ENCODE assay signal across 8 cellular contexts in the genomic region with DNA sequence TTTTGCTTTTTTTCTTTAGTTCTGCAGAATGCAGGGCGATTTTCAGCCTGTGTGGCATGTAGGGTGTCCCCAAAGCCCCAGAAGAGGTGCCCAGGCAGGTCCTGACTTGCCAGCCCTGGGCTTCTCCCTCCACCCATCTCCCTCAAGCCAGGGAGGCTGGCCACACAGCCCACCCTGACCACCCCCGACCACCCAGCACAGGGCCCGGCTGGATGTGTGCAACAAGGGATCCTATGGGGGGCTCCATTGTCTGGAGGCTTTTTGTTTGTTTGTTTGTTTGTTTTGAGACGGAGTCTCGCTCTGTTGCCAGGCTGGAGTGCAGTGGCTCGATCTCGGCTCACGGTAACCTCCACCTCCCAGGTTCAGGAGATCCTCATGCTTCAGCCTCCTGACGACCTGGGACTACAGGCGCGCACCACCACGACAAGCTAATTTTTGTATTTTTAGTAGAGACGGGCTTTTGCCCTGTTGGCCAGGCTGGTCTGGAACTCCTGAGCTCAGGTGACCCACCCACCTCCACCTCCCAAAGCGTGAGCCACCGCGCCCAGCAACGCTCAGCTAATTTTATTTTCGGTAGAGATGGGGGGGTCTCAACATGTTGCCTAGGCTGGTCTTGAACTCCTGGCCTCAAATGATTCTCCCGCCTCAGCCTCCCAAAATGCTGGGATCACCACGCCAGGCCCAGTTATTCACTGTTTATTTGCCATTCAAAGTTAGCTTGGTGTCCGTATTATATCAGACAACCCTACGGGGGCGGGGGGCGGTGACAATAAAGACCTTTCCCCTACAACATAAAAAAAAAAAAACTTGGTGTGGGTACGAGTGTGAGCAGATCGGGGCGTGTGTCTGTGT. TPM values are rescaled to one million over a fixed set of nuclear protein-coding genes. Genes with fewer than 3 reads are reported as not detected.
DNase-seq lines count a peak whose midpoint lies in the region; ATAC-seq, FAIRE-seq and TF ChIP-seq lines count a peak whose summit lies in the region.

No MANE protein-coding gene starts in this region.

- H3K27ac Mint-ChIP-seq in activated CD4-positive, alpha-beta T cell treated with anti-CD3 and anti-CD28 coated beads for 36 hours = peak overlapping the region; percentile 75
- H3K27ac Mint-ChIP-seq in astrocyte (ENCODE audit: unreplicated experiment) = peak overlapping the region; percentile 98

- FAIRE-seq in astrocyte (lab: Jason Lieb, UNC) = no peak

- no peak overlapping the region for H2AFZ ChIP-seq in astrocyte (ENCODE audit: low read depth, low read length)

- H3K4me3 ChIP-seq in astrocyte (ENCODE audit: insufficient read depth, low read depth, low read length) = no peak overlapping the region
- no peak overlapping the region for H3K4me3 ChIP-seq in mesodermal cell (ENCODE audit: extremely low read depth, insufficient read depth, low read length, poor library complexity, severe bottlenecking)
- no peak overlapping the region for H3K4me3 ChIP-seq in thyroid gland (replicated peaks in 1 of 3)

- TF ChIP-seq POLR2A in thyroid gland (IDR thresholded peaks at IDR 0.05) = no peak

- H3K79me2 ChIP-seq in astrocyte (ENCODE audit: insufficient read depth, low read length) = no peaks in the 10 kb centered on the region

- no peaks in the 10 kb centered on the region for H3K9me3 Mint-ChIP-seq in activated CD4-positive, alpha-beta T cell treated with anti-CD3 and anti-CD28 coated beads for 36 hours (ENCODE audit: low read depth)
- H3K9me3 Mint-ChIP-seq in astrocyte (ENCODE audit: unreplicated experiment) = no peaks in the 10 kb centered on the region

- H3K9ac ChIP-seq in astrocyte (ENCODE audit: low read length) = peak overlapping the region; percentile 55

- TF ChIP-seq CTCF in astrocyte (IDR thresholded peaks at IDR 0.05; ENCODE audit: insufficient read depth, low read depth, low read length) (no peak), thyroid gland (IDR thresholded peaks at IDR 0.05) (no peak), GM13977 (IDR thresholded peaks at IDR 0.05; ENCODE audit: extremely low read depth, insufficient read depth, missing control alignments) (no peak)

- 95% methylated on average over 17 to 18 of the region's 27 CpGs for WGBS in mesodermal cell (ENCODE audit: insufficient coverage in 2 of 2), 2 experiments
- WGBS in thyroid gland, 2 donors = 82 to 90% methylated on average over 26 of the region's 27 CpGs

- H3K36me3 Mint-ChIP-seq in activated CD4-positive, alpha-beta T cell treated with anti-CD3 and anti-CD28 coated beads for 36 hours (ENCODE audit: low read depth) = no peaks in the 10 kb centered on the region
- no peaks in the 10 kb centered on the region for H3K36me3 Mint-ChIP-seq in astrocyte (ENCODE audit: low read depth, unreplicated experiment)

- ATAC-seq in activated CD4-positive, alpha-beta T cell treated with anti-CD3 and anti-CD28 coated beads for 36 hours = no peak
- ATAC-seq in esophagus mucosa = no peak

- H3K4me1 Mint-ChIP-seq in activated CD4-positive, alpha-beta T cell treated with anti-CD3 and anti-CD28 coated beads for 36 hours = peaks cover 53% of the 10 kb centered on the region
- peaks cover 15% of the 10 kb centered on the region for H3K4me1 Mint-ChIP-seq in astrocyte (ENCODE audit: low read depth, unreplicated experiment)

- CTCF ChIA-PET in activated CD4-positive, alpha-beta T cell treated with anti-CD3 and anti-CD28 coated beads for 36 hours (lab: Charles Lee) = interaction anchor here (0.5 to 0.9 kb wide), 2 partner anchors 15 to 40 kb away, joined by 3 read pairs; no protein-coding TSS in a partner anchor

- H4K20me1 ChIP-seq in astrocyte (ENCODE audit: insufficient read depth, low read length) = no peaks in the 10 kb centered on the region

- H3K4me1 ChIP-seq in astrocyte (ENCODE audit: insufficient read depth, low read length) (peaks cover 37% of the 10 kb centered on the region), mesodermal cell (ENCODE audit: control insufficient read depth, insufficient read depth, low read length, poor library complexity, severe bottlenecking) (peaks cover 44% of the 10 kb centered on the region), thyroid gland (peaks cover 46 to 76% of the 10 kb centered on the region in 2 donors)

- H3K9me3 ChIP-seq in astrocyte (ENCODE audit: insufficient read depth, low read depth, low read length) (no peaks in the 10 kb centered on the region), mesodermal cell (ENCODE audit: control insufficient read depth, low read length) (no peaks in the 10 kb centered on the region), thyroid gland (no peaks in the 10 kb centered on the region)

- peak overlapping the region; percentile 99 for H3K4me2 ChIP-seq in astrocyte (ENCODE audit: low read length)

- in situ Hi-C loops in GM13977 (cut with MboI; ENCODE audit: low pct_unique_long_range_greater_than_20kb, low sequenced_read_pairs, unreplicated experiment) = no loop called here

- H3K27me3 Mint-ChIP-seq in activated CD4-positive, alpha-beta T cell treated with anti-CD3 and anti-CD28 coated beads for 36 hours = no peaks in the 10 kb centered on the region
- no peaks in the 10 kb centered on the region for H3K27me3 Mint-ChIP-seq in astrocyte (ENCODE audit: low read depth, unreplicated experiment)

- intact Hi-C loops in activated CD4-positive, alpha-beta T cell treated with anti-CD3 and anti-CD28 coated beads for 36 hours (cut with DNase I, micrococcal nuclease) = no loop called here
- intact Hi-C loops in thyroid gland (cut with DNase I) = no loop called here

- H3K36me3 ChIP-seq in astrocyte (ENCODE audit: insufficient read depth, low read length) (no peaks in the 10 kb centered on the region), mesodermal cell (ENCODE audit: control insufficient read depth, insufficient read depth, low read length) (no peaks in the 10 kb centered on the region), thyroid gland (no peaks in the 10 kb centered on the region)

- H3K27ac ChIP-seq in astrocyte (ENCODE audit: low read depth, low read length) (peak overlapping the region; percentile 92), mesodermal cell (ENCODE audit: low read depth, low read length, severe bottlenecking) (peak overlapping the region; percentile 97), thyroid gland (peak overlapping the region; percentile 96 to 100 (median 100))

- DNase-seq in activated CD4-positive, alpha-beta T cell treated with anti-CD3 and anti-CD28 coated beads for 36 hours = no peak
- DNase-seq in activated CD4-positive, alpha-beta T cell treated with anti-CD3 and anti-CD28 coated beads, Interleukin-2, amount 50 U/mL, for 48 hours = no peak
- DNase-seq in astrocyte (ENCODE audit: low read depth) = no peak
- DNase-seq in thyroid gland = no peak
- DNase-seq in GM13977 (ENCODE audit: low spot score) = no peak
- DNase-seq in NCI-H1048 (lab: John Stamatoyannopoulos, UW) = no peak

- POLR2A ChIA-PET in activated CD4-positive, alpha-beta T cell treated with anti-CD3 and anti-CD28 coated beads for 36 hours (lab: Charles Lee) = interaction anchor here (1.2 kb wide), 1 partner anchor 35 kb away, joined by 3 read pairs; no protein-coding TSS in a partner anchor

- H3K4me3 Mint-ChIP-seq in activated CD4-positive, alpha-beta T cell treated with anti-CD3 and anti-CD28 coated beads for 36 hours = no peak overlapping the region
- H3K4me3 Mint-ChIP-seq in astrocyte (ENCODE audit: unreplicated experiment) = no peak overlapping the region

- H3K27me3 ChIP-seq in astrocyte (ENCODE audit: insufficient read depth, low read length) (no peaks in the 10 kb centered on the region), thyroid gland (no peaks in the 10 kb centered on the region)

RNA-seq across cellular contexts. Expression of gene MKNK2, which starts 7.8 kb away (rescaled TPM):
- total RNA-seq in activated CD4-positive, alpha-beta T cell treated with anti-CD3 and anti-CD28 coated beads for 36 hours = 100 to 1,000 TPM; 139 to 155 TPM
- total RNA-seq in astrocyte (123 and 146 TPM in 2 replicates), thyroid gland (100 to 1,000 TPM; 106 to 161 (median 123) TPM), esophagus mucosa (311 TPM)
- 76.9 TPM for polyA plus RNA-seq in mesodermal cell (2013, experiment 1 of 2)
- polyA plus RNA-seq in mesodermal cell (2013, experiment 2 of 2) = 67.5 TPM

RNA-seq across cellular contexts. Expression of gene MOB3A, which starts 37.3 kb away (rescaled TPM):
- 100 to 1,000 TPM; 148 to 156 TPM for total RNA-seq in activated CD4-positive, alpha-beta T cell treated with anti-CD3 and anti-CD28 coated beads for 36 hours
- total RNA-seq in astrocyte (45.3 and 47.2 TPM in 2 replicates), thyroid gland (10 to 100 TPM; 18.5 to 40.4 (median 26.6) TPM), esophagus mucosa (28.1 TPM)
- 21.0 TPM for polyA plus RNA-seq in mesodermal cell (2013, experiment 1 of 2)
- polyA plus RNA-seq in mesodermal cell (2013, experiment 2 of 2) = 18.0 TPM

RNA-seq across cellular contexts. Expression of gene IZUMO4, which starts 37.9 kb away (rescaled TPM):
- total RNA-seq in activated CD4-positive, alpha-beta T cell treated with anti-CD3 and anti-CD28 coated beads for 36 hours = 10 to 100 TPM; 15.2 to 16.6 TPM
- total RNA-seq in astrocyte (5.6 and 5.8 TPM in 2 replicates), thyroid gland (1 to 10 TPM; 1.1 to 4.2 (median 2.9) TPM), esophagus mucosa (4.7 TPM)
- polyA plus RNA-seq in mesodermal cell (2013, experiment 1 of 2) = 2.6 TPM
- polyA plus RNA-seq in mesodermal cell (2013, experiment 2 of 2) = 3.0 TPM

RNA-seq across cellular contexts. Expression of gene BTBD2, which starts 43.3 kb away (rescaled TPM):
- total RNA-seq in activated CD4-positive, alpha-beta T cell treated with anti-CD3 and anti-CD28 coated beads for 36 hours = 10 to 100 TPM; 46.7 to 61.8 TPM
- total RNA-seq in astrocyte (49.5 and 53.7 TPM in 2 replicates), thyroid gland (10 to 100 TPM; 74.8 to 89.9 (median 76.2) TPM), esophagus mucosa (68.6 TPM)
- 99.8 TPM for polyA plus RNA-seq in mesodermal cell (2013, experiment 1 of 2)
- 78.9 TPM for polyA plus RNA-seq in mesodermal cell (2013, experiment 2 of 2)
